ENCODE assay signal across 8 cellular contexts in genomic region chrX:48957827-48958634, GRCh38. TPM values are rescaled to one million over a fixed set of nuclear protein-coding genes. Genes with fewer than 3 reads are reported as not detected.
DNase-seq lines count a peak whose midpoint lies in the region; ATAC-seq and TF ChIP-seq lines count a peak whose summit lies in the region.

No MANE protein-coding gene starts in this region.

- H3K36me3 ChIP-seq in upper lobe of right lung, result no peaks in the 10 kb centered on the region

- no peak for TF ChIP-seq CTCF in upper lobe of right lung (IDR thresholded peaks at IDR 0.05)

- DNase-seq in NCI-H146 treated with DMSO at 0.1 percent for 48 hours (lab: John Stamatoyannopoulos, UW; ENCODE audit: unreplicated experiment) (peak; percentile 94), T-helper 1 cell (peak; percentile 87 to 97 (median 91)), amniotic stem cell (lab: John Stamatoyannopoulos, UW) (peak; percentile 90), left cardiac atrium (peak; percentile 95), posterior vena cava (ENCODE audit: low spot score) (peak; percentile 98), upper lobe of right lung (peak; percentile 96)

- TF ChIP-seq POLR2A in GM15510 (IDR thresholded peaks at IDR 0.05; ENCODE audit: borderline replicate concordance, extremely low read depth, insufficient read length), result peak; percentile 38

- H3K9me3 ChIP-seq in upper lobe of right lung, result no peaks in the 10 kb centered on the region

- H3K4me1 ChIP-seq in upper lobe of right lung, result peaks cover 14% of the 10 kb centered on the region

- ATAC-seq in HG02884 (IDR thresholded peaks at IDR 0.05; ENCODE audit: unreplicated experiment) (peak; percentile 75), left cardiac atrium (peak; percentile 89 to 95), upper lobe of right lung (peak; percentile 92)

- H3K27ac ChIP-seq in upper lobe of right lung, result peak overlapping the region; percentile 95

- no peaks in the 10 kb centered on the region for H3K27me3 ChIP-seq in upper lobe of right lung

- peak overlapping the region; percentile 57 for H3K4me3 ChIP-seq in upper lobe of right lung

- intact Hi-C loops in left cardiac atrium (cut with DNase I) (no loop called here), posterior vena cava (cut with DNase I) (no loop called here), upper lobe of right lung (cut with DNase I) (no loop called here)

RNA-seq across cellular contexts. Expression of gene OTUD5, which starts 0.6 kb away (rescaled TPM):
- total RNA-seq in left cardiac atrium (10 to 100 TPM; 19.0 to 27.0 TPM), posterior vena cava (10 to 100 TPM; 36.0 to 36.9 TPM), upper lobe of right lung (42.6 TPM)

RNA-seq across cellular contexts. Expression of gene KCND1, which starts 13.6 kb away (rescaled TPM):
- total RNA-seq in left cardiac atrium (1 to 10 TPM in 1 of 2 donors, under 1 TPM in 1; 0.99 to 1.4 TPM), posterior vena cava (1 to 10 TPM; 2.0 to 6.3 TPM), upper lobe of right lung (1.2 TPM)

RNA-seq across cellular contexts. Expression of gene PIM2, which starts 39.2 kb away (rescaled TPM):
- total RNA-seq in left cardiac atrium (1 to 10 TPM; 4.0 to 5.5 TPM), posterior vena cava (1 to 10 TPM; 3.0 to 4.2 TPM), upper lobe of right lung (14.4 TPM)

RNA-seq across cellular contexts. Expression of gene GRIPAP1, which starts 44.0 kb away (rescaled TPM):
- 10 to 100 TPM; 23.7 to 25.4 TPM for total RNA-seq in left cardiac atrium
- 10 to 100 TPM; 27.6 to 31.6 TPM for total RNA-seq in posterior vena cava
- 52.8 TPM for total RNA-seq in upper lobe of right lung

RNA-seq across cellular contexts. Expression of gene SLC35A2, which starts 46.6 kb away (rescaled TPM):
- total RNA-seq in left cardiac atrium (10 to 100 TPM; 13.8 to 17.4 TPM), posterior vena cava (10 to 100 TPM; 11.5 to 14.7 TPM), upper lobe of right lung (22.6 TPM)

Comparison
In these comparisons a context has a peak if more than half of its experiments do, and no peak if none do; other contexts are left out.
1. Peak in every context shown above with its lines: DNase-seq, ATAC-seq, H3K4me3 ChIP-seq and H3K27ac ChIP-seq.